Comparison of ENCODE assay signal across 8 cellular contexts in the genomic region with DNA sequence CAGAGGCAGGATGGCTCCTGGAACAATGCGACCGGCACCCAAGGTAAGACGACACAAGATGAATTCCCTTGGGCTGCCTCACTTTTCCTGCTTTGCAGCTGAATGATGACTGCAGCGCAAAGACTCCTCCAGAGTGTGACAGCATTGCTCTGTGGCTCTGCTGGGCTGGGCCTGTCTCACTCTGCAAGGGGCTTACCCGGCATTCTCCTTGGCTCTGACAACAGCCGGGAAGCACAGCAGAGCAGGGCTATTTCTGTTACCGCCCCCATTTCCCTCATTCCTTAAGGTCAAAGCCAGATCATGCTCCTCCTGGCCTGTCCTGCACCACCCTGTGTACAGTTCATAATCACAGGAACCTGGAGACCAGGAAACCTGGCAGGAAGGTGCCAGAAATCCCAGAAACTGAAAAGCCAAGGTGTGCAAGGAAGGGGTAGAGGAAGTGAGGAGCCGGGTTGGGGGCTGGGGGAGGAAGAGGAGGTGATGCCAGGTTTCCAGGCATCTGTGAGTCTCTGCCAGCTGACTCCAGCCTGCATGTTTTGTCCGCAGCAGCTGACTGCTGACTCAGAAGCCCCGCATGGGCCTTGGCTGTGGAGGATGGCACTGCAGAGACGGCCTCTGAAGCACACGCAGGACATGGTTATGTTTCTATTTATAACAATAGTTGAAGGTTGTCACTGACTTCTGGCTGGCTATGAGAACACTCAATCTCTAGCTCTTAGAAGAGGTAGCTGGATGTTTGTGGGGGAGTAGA.
DNase-seq lines count a peak whose midpoint lies in the region; ATAC-seq and TF ChIP-seq lines count a peak whose summit lies in the region.

No MANE protein-coding gene starts in this region.

- WGBS in right lobe of liver (ENCODE audit: insufficient coverage, low coverage, low lambda C conversion rate, missing lambda C conversion rate) = 34% methylated on average over 11 of the region's 12 CpGs

- H3K4me3 ChIP-seq in right lobe of liver = no peak overlapping the region

- H3K4me1 Mint-ChIP-seq in effector memory CD8-positive, alpha-beta T cell (ENCODE audit: low read depth in 2 of 2) = peaks cover 4 to 5% of the 10 kb centered on the region in 2 donors

- peaks cover 0 to 12% (median 7%) of the 10 kb centered on the region in 4 donors for H3K4me1 ChIP-seq in right lobe of liver

- H3K27ac ChIP-seq in right lobe of liver = no peak overlapping the region

- H3K27me3 ChIP-seq in right lobe of liver = no peaks in the 10 kb centered on the region

- ATAC-seq in right lobe of liver (peak; percentile 57 to 80 (median 64)), HG03139 (IDR thresholded peaks at IDR 0.05; ENCODE audit: unreplicated experiment) (no peak)
- no peak for ATAC-seq in effector memory CD8-positive, alpha-beta T cell (replicated peaks)

- TF ChIP-seq POLR2A in right lobe of liver (IDR thresholded peaks at IDR 0.05) = no peak

- DNase-seq in AG08396 (ENCODE audit: low spot score) (peak; percentile 88), NCI-H2171 (lab: John Stamatoyannopoulos, UW) (peak; percentile 10), dedifferentiated amniotic fluid mesenchymal stem cell (ENCODE audit: extremely low spot score) (peak; percentile 73), right lobe of liver (peak in 1 of 3 donors; percentile 46), superior temporal gyrus (ENCODE audit: extremely low spot score) (peak; percentile 86), NCI-H2029 treated with DMSO at 0.1 percent for 48 hours (lab: John Stamatoyannopoulos, UW) (no peak)
- no peak for DNase-seq in effector memory CD8-positive, alpha-beta T cell

- peaks cover 0 to 7% (median 3%) of the 10 kb centered on the region in 4 donors for H3K36me3 ChIP-seq in right lobe of liver

- no peaks in the 10 kb centered on the region for H3K27me3 Mint-ChIP-seq in effector memory CD8-positive, alpha-beta T cell

- no peaks in the 10 kb centered on the region for H3K9me3 Mint-ChIP-seq in effector memory CD8-positive, alpha-beta T cell

- H3K4me3 Mint-ChIP-seq in effector memory CD8-positive, alpha-beta T cell = no peak overlapping the region

- peak in 1 of 4 donors; percentile 15 for TF ChIP-seq CTCF in right lobe of liver (IDR thresholded peaks at IDR 0.05)

- intact Hi-C loops in right lobe of liver (cut with DNase I) = no loop called here

- H3K27ac Mint-ChIP-seq in effector memory CD8-positive, alpha-beta T cell = no peak overlapping the region

- no peaks in the 10 kb centered on the region for H3K9me3 ChIP-seq in right lobe of liver

- H3K36me3 Mint-ChIP-seq in effector memory CD8-positive, alpha-beta T cell (ENCODE audit: insufficient read depth) = peaks cover 8% of the 10 kb centered on the region

Comparison
In these comparisons a context has a peak if more than half of its experiments do, and no peak if none do; other contexts are left out.
1. DNase-seq: peak in AG08396 (single experiment), NCI-H2171 (single experiment), dedifferentiated amniotic fluid mesenchymal stem cell (single experiment) and superior temporal gyrus (single experiment); none in effector memory CD8-positive, alpha-beta T cell (0 of 3) and NCI-H2029 treated with DMSO at 0.1 percent for 48 hours (single experiment).
2. ATAC-seq: peak in right lobe of liver (4 of 4); none in effector memory CD8-positive, alpha-beta T cell (single experiment) and HG03139 (single experiment).